Comparison of ENCODE assay signal across 16 cellular contexts in genomic region chr11:105449100-105449734, GRCh38.
"Had no signal": no experiment of that assay in that cellular context is flagged by ENCODE, and none has a peak within 500 bp of the region (broad histone marks: within the 10 kb centered on the region; RNA-seq: fewer than 3 reads in every experiment).

No MANE protein-coding gene starts in this region.

- DNase-seq: activated CD4-positive, CD25-positive, alpha-beta regulatory T cell treated with anti-CD3 and anti-CD28 coated beads, Interleukin-2, amount 50 U/mL, for 72 hours; activated naive CD8-positive, alpha-beta T cell treated with anti-CD3 and anti-CD28 coated beads for 36 hours; central memory CD4-positive, alpha-beta T cell; colonic mucosa; foreskin melanocyte; head of caudate nucleus; immature natural killer cell; kidney glomerular epithelial cell; left ventricle myocardium inferior; mammary epithelial cell; nephron progenitor cell; nucleus accumbens; T1000 had no signal

- H3K36me3 ChIP-seq: colonic mucosa, left ventricle myocardium inferior, suprapubic skin had no signal

- H3K4me1 Mint-ChIP-seq: brain, immature natural killer cell, nephron progenitor cell had no signal

- H3K4me3 ChIP-seq: colonic mucosa, left ventricle myocardium inferior, suprapubic skin had no signal

- H3K27ac ChIP-seq: colonic mucosa, left ventricle myocardium inferior, suprapubic skin had no signal

- H3K4me3 Mint-ChIP-seq: activated naive CD8-positive, alpha-beta T cell treated with anti-CD3 and anti-CD28 coated beads for 36 hours; brain; immature natural killer cell; nephron progenitor cell; stimulated activated naive CD8-positive, alpha-beta T cell treated with anti-CD3 and anti-CD28 coated beads, Interleukin-15, Interleukin-2, amounts not matched to agents 100 ng/mL and 50 ng/mL, for 24 hours had no signal

- H3K4me1 ChIP-seq: colonic mucosa, left ventricle myocardium inferior, suprapubic skin had no signal

- H3K27ac Mint-ChIP-seq: activated naive CD8-positive, alpha-beta T cell treated with anti-CD3 and anti-CD28 coated beads for 36 hours; brain; immature natural killer cell; nephron progenitor cell; stimulated activated naive CD8-positive, alpha-beta T cell treated with anti-CD3 and anti-CD28 coated beads, Interleukin-15, Interleukin-2, amounts not matched to agents 100 ng/mL and 50 ng/mL, for 24 hours had no signal

- H3K36me3 Mint-ChIP-seq: activated naive CD8-positive, alpha-beta T cell treated with anti-CD3 and anti-CD28 coated beads for 36 hours; brain; immature natural killer cell had no signal

- H3K27me3 ChIP-seq: colonic mucosa, suprapubic skin had no signal

- H3K9me3 ChIP-seq: colonic mucosa, suprapubic skin had no signal
